ENCODE assay signal across 15 cellular contexts in genomic region chr1:87403047-87403820, GRCh38.
DNase-seq lines count a peak whose midpoint lies in the region; ATAC-seq and TF ChIP-seq lines count a peak whose summit lies in the region.
"Had no signal": no experiment of that assay in that cellular context is flagged by ENCODE, and none has a peak within 500 bp of the region (broad histone marks: within the 10 kb centered on the region; RNA-seq: fewer than 3 reads in every experiment).

No MANE protein-coding gene starts in this region.

- WGBS in right cardiac atrium: 69% methylated on average over 7 of the region's 7 CpGs

- ATAC-seq in Right ventricle myocardium superior (ENCODE audit: poor library complexity): peak; percentile 41
- ATAC-seq in right cardiac atrium: peak; percentile 55 to 58
- no peak for ATAC-seq in GM18909 (IDR thresholded peaks at IDR 0.05; ENCODE audit: poor library complexity, unreplicated experiment)
- ATAC-seq in GM19397 (IDR thresholded peaks at IDR 0.05; ENCODE audit: unreplicated experiment): no peak
- ATAC-seq in HG02884 (IDR thresholded peaks at IDR 0.05; ENCODE audit: unreplicated experiment): no peak

- H3K27ac ChIP-seq in right atrium auricular region (no peak overlapping the region), right cardiac atrium (ENCODE audit: low read length) (no peak overlapping the region)

- H3K9me3 ChIP-seq in right atrium auricular region (no peaks in the 10 kb centered on the region), adipocyte (ENCODE audit: control insufficient read depth, low read length) (no peaks in the 10 kb centered on the region), right cardiac atrium (ENCODE audit: control insufficient read depth, low read length) (no peaks in the 10 kb centered on the region)
- H3K9me3 ChIP-seq: Caco-2 had no signal

- H3K27me3 ChIP-seq in right atrium auricular region (no peaks in the 10 kb centered on the region), adipocyte (replicated peaks; ENCODE audit: control insufficient read depth, insufficient read depth, low read length) (no peaks in the 10 kb centered on the region), right cardiac atrium (ENCODE audit: control insufficient read depth, insufficient read depth) (no peaks in the 10 kb centered on the region)

- intact Hi-C loops in Right ventricle myocardium superior (cut with DNase I): no loop called here
- intact Hi-C loops in right cardiac atrium (cut with DNase I): no loop called here

- DNase-seq in Right ventricle myocardium superior: no peak
- DNase-seq in right atrium auricular region (ENCODE audit: low spot score): no peak
- no peak for DNase-seq in adipocyte (ENCODE audit: low read depth)
- no peak for DNase-seq in right cardiac atrium
- no peak for DNase-seq in medulla oblongata (ENCODE audit: extremely low spot score)
- DNase-seq: Caco-2, DMS153, H9, NCI-H1417 treated with DMSO at 0.1 percent for 48 hours, NCI-H1930, NCI-H446, NCI-H69 had no signal

- H3K9ac ChIP-seq in adipocyte (ENCODE audit: low read length): peak overlapping the region; percentile 73

- H3K4me1 ChIP-seq in right atrium auricular region (peaks cover 0 to 4% of the 10 kb centered on the region in 2 donors), adipocyte (ENCODE audit: control insufficient read depth, insufficient read depth, low read length) (peaks cover 37% of the 10 kb centered on the region), right cardiac atrium (ENCODE audit: control insufficient read depth, insufficient read depth, low read length) (no peaks in the 10 kb centered on the region)
- H3K4me1 ChIP-seq: Caco-2 had no signal

- TF ChIP-seq CTCF in right atrium auricular region (IDR thresholded peaks at IDR 0.05): no peak

- H3K4me3 ChIP-seq in right atrium auricular region (no peak overlapping the region), adipocyte (ENCODE audit: low read length) (peak overlapping the region; percentile 26), right cardiac atrium (ENCODE audit: low read length) (no peak overlapping the region)

- no peaks in the 10 kb centered on the region for H3K36me3 ChIP-seq in right atrium auricular region
- no peaks in the 10 kb centered on the region for H3K36me3 ChIP-seq in adipocyte (ENCODE audit: control insufficient read depth, insufficient read depth, low read length, severe bottlenecking)

Comparison
In these comparisons a context has a peak if more than half of its experiments do, and no peak if none do; other contexts are left out.
1. ATAC-seq: peak in Right ventricle myocardium superior (single experiment) and right cardiac atrium (2 of 2); none in GM18909 (single experiment), GM19397 (single experiment) and HG02884 (single experiment).